Comparison of ENCODE assay signal across 1 cellular context in the genomic region with DNA sequence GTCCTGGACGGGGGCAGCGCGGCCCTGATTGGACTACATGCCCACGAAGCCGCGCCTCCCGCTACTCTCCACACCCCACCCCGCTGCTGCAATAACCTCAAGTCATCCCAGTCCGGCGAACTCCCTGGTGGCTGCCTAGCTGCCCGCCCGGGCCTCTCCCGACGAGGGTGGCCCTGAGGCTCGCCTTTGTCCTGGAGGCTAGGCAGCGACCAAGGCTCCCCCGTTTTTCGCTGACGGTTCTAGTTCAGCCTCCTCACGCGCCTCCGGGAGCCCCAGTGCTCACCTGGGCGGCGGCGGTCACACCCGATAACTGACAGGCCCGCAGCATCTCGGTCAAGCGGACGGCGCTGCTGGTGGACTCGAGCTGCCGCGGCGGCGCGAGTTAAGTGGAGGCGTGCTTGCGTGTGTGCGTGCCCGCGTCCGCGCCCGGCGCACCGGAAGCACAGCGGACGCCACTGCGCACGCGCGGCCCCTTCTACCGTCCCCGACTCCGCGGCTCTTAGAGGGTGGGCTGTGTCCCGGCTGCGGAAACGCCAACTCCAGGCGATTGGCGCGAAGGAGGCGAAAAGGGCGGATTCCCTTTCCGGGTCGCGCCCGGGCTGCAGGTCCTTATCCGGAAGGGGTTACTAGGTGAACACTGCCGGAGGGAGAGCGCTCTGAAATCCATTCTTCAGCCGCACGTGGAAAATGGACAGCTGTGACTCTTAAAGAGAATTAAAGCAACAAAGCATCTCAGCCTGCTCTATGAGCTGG.
TF ChIP-seq lines count a peak whose summit lies in the region.

A gene (minus strand): TSS at position 408 of the 753 bp plus-strand sequence. CDS start 80 bp downstream, at position 328.

TF ChIP-seq in HEK293, 187 proteins besides CTCF, POLR2A, EP300 and RAD21 (continued from another document and continues in another):
- TF ChIP-seq GLI4 (tag by site-specific recombination; IDR thresholded peaks at IDR 0.05): peak; percentile 72; the same call in 1 of the 2 replicates
- TF ChIP-seq, protein P1, sequence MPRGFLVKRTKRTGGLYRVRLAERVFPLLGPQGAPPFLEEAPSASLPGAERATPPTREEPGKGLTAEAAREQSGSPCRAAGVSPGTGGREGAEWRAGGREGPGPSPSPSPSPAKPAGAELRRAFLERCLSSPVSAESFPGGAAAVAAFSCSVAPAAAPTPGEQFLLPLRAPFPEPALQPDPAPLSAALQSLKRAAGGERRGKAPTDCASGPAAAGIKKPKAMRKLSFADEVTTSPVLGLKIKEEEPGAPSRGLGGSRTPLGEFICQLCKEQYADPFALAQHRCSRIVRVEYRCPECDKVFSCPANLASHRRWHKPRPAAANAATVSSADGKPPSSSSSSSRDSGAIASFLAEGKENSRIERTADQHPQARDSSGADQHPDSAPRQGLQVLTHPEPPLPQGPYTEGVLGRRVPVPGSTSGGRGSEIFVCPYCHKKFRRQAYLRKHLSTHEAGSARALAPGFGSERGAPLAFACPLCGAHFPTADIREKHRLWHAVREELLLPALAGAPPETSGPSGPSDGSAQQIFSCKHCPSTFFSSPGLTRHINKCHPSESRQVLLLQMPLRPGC (tag by site-specific recombination; IDR thresholded peaks at IDR 0.05): peak; percentile 70; the same call in 1 of the 2 replicates
- TF ChIP-seq ZNF747 (tag by site-specific recombination; IDR thresholded peaks at IDR 0.05): no peak
- TF ChIP-seq, protein P2, sequence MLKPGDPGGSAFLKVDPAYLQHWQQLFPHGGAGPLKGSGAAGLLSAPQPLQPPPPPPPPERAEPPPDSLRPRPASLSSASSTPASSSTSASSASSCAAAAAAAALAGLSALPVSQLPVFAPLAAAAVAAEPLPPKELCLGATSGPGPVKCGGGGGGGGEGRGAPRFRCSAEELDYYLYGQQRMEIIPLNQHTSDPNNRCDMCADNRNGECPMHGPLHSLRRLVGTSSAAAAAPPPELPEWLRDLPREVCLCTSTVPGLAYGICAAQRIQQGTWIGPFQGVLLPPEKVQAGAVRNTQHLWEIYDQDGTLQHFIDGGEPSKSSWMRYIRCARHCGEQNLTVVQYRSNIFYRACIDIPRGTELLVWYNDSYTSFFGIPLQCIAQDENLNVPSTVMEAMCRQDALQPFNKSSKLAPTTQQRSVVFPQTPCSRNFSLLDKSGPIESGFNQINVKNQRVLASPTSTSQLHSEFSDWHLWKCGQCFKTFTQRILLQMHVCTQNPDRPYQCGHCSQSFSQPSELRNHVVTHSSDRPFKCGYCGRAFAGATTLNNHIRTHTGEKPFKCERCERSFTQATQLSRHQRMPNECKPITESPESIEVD (tag by site-specific recombination; IDR thresholded peaks at IDR 0.05): no peak
- TF ChIP-seq, protein P3, sequence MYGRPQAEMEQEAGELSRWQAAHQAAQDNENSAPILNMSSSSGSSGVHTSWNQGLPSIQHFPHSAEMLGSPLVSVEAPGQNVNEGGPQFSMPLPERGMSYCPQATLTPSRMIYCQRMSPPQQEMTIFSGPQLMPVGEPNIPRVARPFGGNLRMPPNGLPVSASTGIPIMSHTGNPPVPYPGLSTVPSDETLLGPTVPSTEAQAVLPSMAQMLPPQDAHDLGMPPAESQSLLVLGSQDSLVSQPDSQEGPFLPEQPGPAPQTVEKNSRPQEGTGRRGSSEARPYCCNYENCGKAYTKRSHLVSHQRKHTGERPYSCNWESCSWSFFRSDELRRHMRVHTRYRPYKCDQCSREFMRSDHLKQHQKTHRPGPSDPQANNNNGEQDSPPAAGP (tag by site-specific recombination; IDR thresholded peaks at IDR 0.05): 0 out of 2 replicates have a peak, but pooled peaks have one; percentile 53
- TF ChIP-seq ZNF658 (tag by site-specific recombination; IDR thresholded peaks at IDR 0.05): no peak
- no peak for TF ChIP-seq RBAK (tag by site-specific recombination; IDR thresholded peaks at IDR 0.05)
- TF ChIP-seq, protein P4, sequence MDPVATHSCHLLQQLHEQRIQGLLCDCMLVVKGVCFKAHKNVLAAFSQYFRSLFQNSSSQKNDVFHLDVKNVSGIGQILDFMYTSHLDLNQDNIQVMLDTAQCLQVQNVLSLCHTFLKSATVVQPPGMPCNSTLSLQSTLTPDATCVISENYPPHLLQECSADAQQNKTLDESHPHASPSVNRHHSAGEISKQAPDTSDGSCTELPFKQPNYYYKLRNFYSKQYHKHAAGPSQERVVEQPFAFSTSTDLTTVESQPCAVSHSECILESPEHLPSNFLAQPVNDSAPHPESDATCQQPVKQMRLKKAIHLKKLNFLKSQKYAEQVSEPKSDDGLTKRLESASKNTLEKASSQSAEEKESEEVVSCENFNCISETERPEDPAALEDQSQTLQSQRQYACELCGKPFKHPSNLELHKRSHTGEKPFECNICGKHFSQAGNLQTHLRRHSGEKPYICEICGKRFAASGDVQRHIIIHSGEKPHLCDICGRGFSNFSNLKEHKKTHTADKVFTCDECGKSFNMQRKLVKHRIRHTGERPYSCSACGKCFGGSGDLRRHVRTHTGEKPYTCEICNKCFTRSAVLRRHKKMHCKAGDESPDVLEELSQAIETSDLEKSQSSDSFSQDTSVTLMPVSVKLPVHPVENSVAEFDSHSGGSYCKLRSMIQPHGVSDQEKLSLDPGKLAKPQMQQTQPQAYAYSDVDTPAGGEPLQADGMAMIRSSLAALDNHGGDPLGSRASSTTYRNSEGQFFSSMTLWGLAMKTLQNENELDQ (tag by site-specific recombination; IDR thresholded peaks at IDR 0.05; ENCODE audit: low read depth): no peak
- no peak for TF ChIP-seq ZNF560 (tag by site-specific recombination; IDR thresholded peaks at IDR 0.05; ENCODE audit: borderline replicate concordance)
- TF ChIP-seq ZFP37 (tag by site-specific recombination; IDR thresholded peaks at IDR 0.05): peak; percentile 99
- no peak for TF ChIP-seq ZNF660 (tag by site-specific recombination; IDR thresholded peaks at IDR 0.05)
- TF ChIP-seq, protein P5, sequence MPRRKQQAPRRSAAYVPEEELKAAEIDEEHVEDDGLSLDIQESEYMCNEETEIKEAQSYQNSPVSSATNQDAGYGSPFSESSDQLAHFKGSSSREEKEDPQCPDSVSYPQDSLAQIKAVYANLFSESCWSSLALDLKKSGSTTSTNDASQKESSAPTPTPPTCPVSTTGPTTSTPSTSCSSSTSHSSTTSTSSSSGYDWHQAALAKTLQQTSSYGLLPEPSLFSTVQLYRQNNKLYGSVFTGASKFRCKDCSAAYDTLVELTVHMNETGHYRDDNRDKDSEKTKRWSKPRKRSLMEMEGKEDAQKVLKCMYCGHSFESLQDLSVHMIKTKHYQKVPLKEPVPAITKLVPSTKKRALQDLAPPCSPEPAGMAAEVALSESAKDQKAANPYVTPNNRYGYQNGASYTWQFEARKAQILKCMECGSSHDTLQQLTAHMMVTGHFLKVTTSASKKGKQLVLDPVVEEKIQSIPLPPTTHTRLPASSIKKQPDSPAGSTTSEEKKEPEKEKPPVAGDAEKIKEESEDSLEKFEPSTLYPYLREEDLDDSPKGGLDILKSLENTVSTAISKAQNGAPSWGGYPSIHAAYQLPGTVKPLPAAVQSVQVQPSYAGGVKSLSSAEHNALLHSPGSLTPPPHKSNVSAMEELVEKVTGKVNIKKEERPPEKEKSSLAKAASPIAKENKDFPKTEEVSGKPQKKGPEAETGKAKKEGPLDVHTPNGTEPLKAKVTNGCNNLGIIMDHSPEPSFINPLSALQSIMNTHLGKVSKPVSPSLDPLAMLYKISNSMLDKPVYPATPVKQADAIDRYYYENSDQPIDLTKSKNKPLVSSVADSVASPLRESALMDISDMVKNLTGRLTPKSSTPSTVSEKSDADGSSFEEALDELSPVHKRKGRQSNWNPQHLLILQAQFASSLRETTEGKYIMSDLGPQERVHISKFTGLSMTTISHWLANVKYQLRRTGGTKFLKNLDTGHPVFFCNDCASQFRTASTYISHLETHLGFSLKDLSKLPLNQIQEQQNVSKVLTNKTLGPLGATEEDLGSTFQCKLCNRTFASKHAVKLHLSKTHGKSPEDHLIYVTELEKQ (tag by site-specific recombination; IDR thresholded peaks at IDR 0.05; ENCODE audit: borderline replicate concordance): no peak
- TF ChIP-seq, protein P6, sequence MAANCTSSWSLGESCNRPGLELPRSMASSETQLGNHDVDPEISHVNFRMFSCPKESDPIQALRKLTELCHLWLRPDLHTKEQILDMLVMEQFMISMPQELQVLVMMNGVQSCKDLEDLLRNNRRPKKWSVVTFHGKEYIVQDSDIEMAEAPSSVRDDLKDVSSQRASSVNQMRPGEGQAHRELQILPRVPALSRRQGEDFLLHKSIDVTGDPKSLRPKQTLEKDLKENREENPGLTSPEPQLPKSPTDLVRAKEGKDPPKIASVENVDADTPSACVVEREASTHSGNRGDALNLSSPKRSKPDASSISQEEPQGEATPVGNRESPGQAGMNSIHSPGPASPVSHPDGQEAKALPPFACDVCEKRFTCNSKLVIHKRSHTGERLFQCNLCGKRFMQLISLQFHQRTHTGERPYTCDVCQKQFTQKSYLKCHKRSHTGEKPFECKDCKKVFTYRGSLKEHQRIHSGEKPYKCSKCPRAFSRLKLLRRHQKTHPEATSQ (tag by site-specific recombination; IDR thresholded peaks at IDR 0.05): 0 out of 2 replicates have a peak, but pooled peaks have one; percentile 46
- TF ChIP-seq, protein P7, sequence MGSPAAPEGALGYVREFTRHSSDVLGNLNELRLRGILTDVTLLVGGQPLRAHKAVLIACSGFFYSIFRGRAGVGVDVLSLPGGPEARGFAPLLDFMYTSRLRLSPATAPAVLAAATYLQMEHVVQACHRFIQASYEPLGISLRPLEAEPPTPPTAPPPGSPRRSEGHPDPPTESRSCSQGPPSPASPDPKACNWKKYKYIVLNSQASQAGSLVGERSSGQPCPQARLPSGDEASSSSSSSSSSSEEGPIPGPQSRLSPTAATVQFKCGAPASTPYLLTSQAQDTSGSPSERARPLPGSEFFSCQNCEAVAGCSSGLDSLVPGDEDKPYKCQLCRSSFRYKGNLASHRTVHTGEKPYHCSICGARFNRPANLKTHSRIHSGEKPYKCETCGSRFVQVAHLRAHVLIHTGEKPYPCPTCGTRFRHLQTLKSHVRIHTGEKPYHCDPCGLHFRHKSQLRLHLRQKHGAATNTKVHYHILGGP (tag by site-specific recombination; IDR thresholded peaks at IDR 0.05): no peak
- TF ChIP-seq, protein P8, sequence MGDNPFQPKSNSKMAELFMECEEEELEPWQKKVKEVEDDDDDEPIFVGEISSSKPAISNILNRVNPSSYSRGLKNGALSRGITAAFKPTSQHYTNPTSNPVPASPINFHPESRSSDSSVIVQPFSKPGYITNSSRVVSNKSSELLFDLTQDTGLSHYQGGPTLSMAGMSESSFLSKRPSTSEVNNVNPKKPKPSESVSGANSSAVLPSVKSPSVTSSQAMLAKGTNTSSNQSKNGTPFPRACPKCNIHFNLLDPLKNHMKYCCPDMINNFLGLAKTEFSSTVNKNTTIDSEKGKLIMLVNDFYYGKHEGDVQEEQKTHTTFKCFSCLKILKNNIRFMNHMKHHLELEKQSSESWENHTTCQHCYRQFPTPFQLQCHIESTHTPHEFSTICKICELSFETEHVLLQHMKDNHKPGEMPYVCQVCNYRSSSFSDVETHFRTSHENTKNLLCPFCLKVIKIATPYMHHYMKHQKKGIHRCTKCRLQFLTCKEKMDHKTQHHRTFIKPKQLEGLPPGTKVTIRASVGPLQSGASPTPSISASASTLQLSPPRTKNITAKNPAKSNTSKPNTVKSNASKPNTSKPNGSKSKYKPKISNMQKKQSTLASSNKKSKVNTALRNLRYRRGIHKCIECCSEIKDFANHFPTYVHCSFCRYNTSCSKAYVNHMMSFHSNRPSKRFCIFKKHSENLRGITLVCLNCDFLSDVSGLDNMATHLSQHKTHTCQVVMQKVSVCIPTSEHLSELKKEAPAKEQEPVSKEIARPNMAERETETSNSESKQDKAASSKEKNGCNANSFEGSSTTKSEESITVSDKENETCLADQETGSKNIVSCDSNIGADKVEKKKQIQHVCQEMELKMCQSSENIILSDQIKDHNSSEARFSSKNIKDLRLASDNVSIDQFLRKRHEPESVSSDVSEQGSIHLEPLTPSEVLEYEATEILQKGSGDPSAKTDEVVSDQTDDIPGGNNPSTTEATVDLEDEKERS (tag by site-specific recombination; IDR thresholded peaks at IDR 0.05): no peak
- TF ChIP-seq, protein P9, sequence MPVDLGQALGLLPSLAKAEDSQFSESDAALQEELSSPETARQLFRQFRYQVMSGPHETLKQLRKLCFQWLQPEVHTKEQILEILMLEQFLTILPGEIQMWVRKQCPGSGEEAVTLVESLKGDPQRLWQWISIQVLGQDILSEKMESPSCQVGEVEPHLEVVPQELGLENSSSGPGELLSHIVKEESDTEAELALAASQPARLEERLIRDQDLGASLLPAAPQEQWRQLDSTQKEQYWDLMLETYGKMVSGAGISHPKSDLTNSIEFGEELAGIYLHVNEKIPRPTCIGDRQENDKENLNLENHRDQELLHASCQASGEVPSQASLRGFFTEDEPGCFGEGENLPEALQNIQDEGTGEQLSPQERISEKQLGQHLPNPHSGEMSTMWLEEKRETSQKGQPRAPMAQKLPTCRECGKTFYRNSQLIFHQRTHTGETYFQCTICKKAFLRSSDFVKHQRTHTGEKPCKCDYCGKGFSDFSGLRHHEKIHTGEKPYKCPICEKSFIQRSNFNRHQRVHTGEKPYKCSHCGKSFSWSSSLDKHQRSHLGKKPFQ (tag by site-specific recombination; IDR thresholded peaks at IDR 0.05): no peak
- TF ChIP-seq ZBTB7A (tag by site-specific recombination; IDR thresholded peaks at IDR 0.05; ENCODE audit: low read depth): peak; percentile 28; the same call in 1 of the 2 replicates
- TF ChIP-seq ZNF112 (tag by site-specific recombination; IDR thresholded peaks at IDR 0.05): no peak
- TF ChIP-seq ZNF354C (tag by site-specific recombination; IDR thresholded peaks at IDR 0.05; ENCODE audit: borderline replicate concordance, low read depth): no peak
- TF ChIP-seq, protein P10, sequence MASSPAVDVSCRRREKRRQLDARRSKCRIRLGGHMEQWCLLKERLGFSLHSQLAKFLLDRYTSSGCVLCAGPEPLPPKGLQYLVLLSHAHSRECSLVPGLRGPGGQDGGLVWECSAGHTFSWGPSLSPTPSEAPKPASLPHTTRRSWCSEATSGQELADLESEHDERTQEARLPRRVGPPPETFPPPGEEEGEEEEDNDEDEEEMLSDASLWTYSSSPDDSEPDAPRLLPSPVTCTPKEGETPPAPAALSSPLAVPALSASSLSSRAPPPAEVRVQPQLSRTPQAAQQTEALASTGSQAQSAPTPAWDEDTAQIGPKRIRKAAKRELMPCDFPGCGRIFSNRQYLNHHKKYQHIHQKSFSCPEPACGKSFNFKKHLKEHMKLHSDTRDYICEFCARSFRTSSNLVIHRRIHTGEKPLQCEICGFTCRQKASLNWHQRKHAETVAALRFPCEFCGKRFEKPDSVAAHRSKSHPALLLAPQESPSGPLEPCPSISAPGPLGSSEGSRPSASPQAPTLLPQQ (tag by site-specific recombination; IDR thresholded peaks at IDR 0.05): no peak; the same call in 1 of the 2 replicates
- TF ChIP-seq ZNF350 (tag by site-specific recombination; IDR thresholded peaks at IDR 0.05): no peak
- TF ChIP-seq ZNF16 (tag by site-specific recombination; IDR thresholded peaks at IDR 0.05; ENCODE audit: low read depth): no peak
- TF ChIP-seq, protein P11, sequence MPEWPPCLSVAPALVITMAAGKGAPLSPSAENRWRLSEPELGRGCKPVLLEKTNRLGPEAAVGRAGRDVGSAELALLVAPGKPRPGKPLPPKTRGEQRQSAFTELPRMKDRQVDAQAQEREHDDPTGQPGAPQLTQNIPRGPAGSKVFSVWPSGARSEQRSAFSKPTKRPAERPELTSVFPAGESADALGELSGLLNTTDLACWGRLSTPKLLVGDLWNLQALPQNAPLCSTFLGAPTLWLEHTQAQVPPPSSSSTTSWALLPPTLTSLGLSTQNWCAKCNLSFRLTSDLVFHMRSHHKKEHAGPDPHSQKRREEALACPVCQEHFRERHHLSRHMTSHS (tag by site-specific recombination; IDR thresholded peaks at IDR 0.05): no peak
- no peak for TF ChIP-seq ZBTB21 (tag by site-specific recombination; IDR thresholded peaks at IDR 0.05)
- TF ChIP-seq ZNF416 (tag by site-specific recombination; IDR thresholded peaks at IDR 0.05): no peak
- TF ChIP-seq ZNF394 (tag by site-specific recombination; IDR thresholded peaks at IDR 0.05; ENCODE audit: borderline replicate concordance): peak; percentile 87
